ENCODE assay signal across 8 cellular contexts in genomic region chr5:36507332-36507952, GRCh38.
DNase-seq lines count a peak whose midpoint lies in the region; ATAC-seq and TF ChIP-seq lines count a peak whose summit lies in the region.

No MANE protein-coding gene starts in this region.

- TF ChIP-seq CTCF in lower leg skin (IDR thresholded peaks at IDR 0.05) = peak in 1 of 3 donors; percentile 38

- H3K27me3 Mint-ChIP-seq in activated CD4-positive, alpha-beta T cell treated with anti-CD3 and anti-CD28 coated beads, Interleukin-2, amount 10 ng/mL, durations not matched to agents 24 days and 14 days = peaks cover 10% of the 10 kb centered on the region

- H3K4me1 Mint-ChIP-seq in activated CD4-positive, alpha-beta T cell treated with anti-CD3 and anti-CD28 coated beads, Interleukin-2, amount 10 ng/mL, durations not matched to agents 24 days and 14 days = peaks cover 2% of the 10 kb centered on the region

- H3K4me3 ChIP-seq in lower leg skin (ENCODE audit: low read depth, poor library complexity, severe bottlenecking) = no peak overlapping the region

- intact Hi-C loops in activated CD4-positive, alpha-beta T cell treated with anti-CD3 and anti-CD28 coated beads, Interleukin-2, amount 10 ng/mL, durations not matched to agents 24 days and 14 days (cut with micrococcal nuclease) = loop anchor here (1.0 to 5.0 kb wide), 4 partner anchors 93 to 428 kb away; no protein-coding TSS in a partner anchor
- intact Hi-C loops in lower leg skin (cut with DNase I; ENCODE audit: low total_unique reads) = loop anchor here (5.0 to 10.0 kb wide), 2 partner anchors 93 to 185 kb away; no protein-coding TSS in a partner anchor

- peak; percentile 75 for ATAC-seq in HG03159 (IDR thresholded peaks at IDR 0.05; ENCODE audit: unreplicated experiment)
- no peak for ATAC-seq in HG02763 (IDR thresholded peaks at IDR 0.05; ENCODE audit: unreplicated experiment)

- WGBS in lower leg skin, 2 donors = 48 to 49% methylated on average over 6 of the region's 6 CpGs

- no peaks in the 10 kb centered on the region for H3K9me3 Mint-ChIP-seq in activated CD4-positive, alpha-beta T cell treated with anti-CD3 and anti-CD28 coated beads, Interleukin-2, amount 10 ng/mL, durations not matched to agents 24 days and 14 days

- H3K4me3 Mint-ChIP-seq in activated CD4-positive, alpha-beta T cell treated with anti-CD3 and anti-CD28 coated beads, Interleukin-2, amount 10 ng/mL, durations not matched to agents 24 days and 14 days = no peak overlapping the region

- TF ChIP-seq POLR2A in lower leg skin (IDR thresholded peaks at IDR 0.05) = no peak

- no peak overlapping the region for H3K27ac Mint-ChIP-seq in activated CD4-positive, alpha-beta T cell treated with anti-CD3 and anti-CD28 coated beads, Interleukin-2, amount 10 ng/mL, durations not matched to agents 24 days and 14 days

- peak; percentile 8 for DNase-seq in GF-D8 (lab: John Stamatoyannopoulos, UW)
- peak; percentile 62 to 90 for DNase-seq in NCI-H526 (lab: John Stamatoyannopoulos, UW)
- DNase-seq in activated CD4-positive, alpha-beta T cell treated with anti-CD3 and anti-CD28 coated beads, Interleukin-2, amount 10 ng/mL, durations not matched to agents 24 days and 14 days = peak; percentile 91
- peak; percentile 69 for DNase-seq in dedifferentiated amniotic fluid mesenchymal stem cell (ENCODE audit: extremely low spot score)
- peak; percentile 74 to 96 for DNase-seq in lower leg skin (ENCODE audit: low spot score in 2 of 2)
- DNase-seq in stimulated activated CD8-positive, alpha-beta memory T cell treated with anti-CD3 and anti-CD28 coated beads, Interleukin-15, amount 100 ng/mL, for 1 hour (ENCODE audit: low read depth) = peak; percentile 56

- no peaks in the 10 kb centered on the region for H3K36me3 Mint-ChIP-seq in activated CD4-positive, alpha-beta T cell treated with anti-CD3 and anti-CD28 coated beads, Interleukin-2, amount 10 ng/mL, durations not matched to agents 24 days and 14 days (ENCODE audit: low read depth)

Comparison
In these comparisons a context has a peak if more than half of its experiments do, and no peak if none do; other contexts are left out.
1. DNase-seq: peak in every context shown above with its lines; median percentile 91 in activated CD4-positive, alpha-beta T cell treated with anti-CD3 and anti-CD28 coated beads, Interleukin-2, amount 10 ng/mL, durations not matched to agents 24 days and 14 days; 85 in lower leg skin; 76 in NCI-H526; 69 in dedifferentiated amniotic fluid mesenchymal stem cell; 56 in stimulated activated CD8-positive, alpha-beta memory T cell treated with anti-CD3 and anti-CD28 coated beads, Interleukin-15, amount 100 ng/mL, for 1 hour; 8 in GF-D8.